1 cellular context compared by ENCODE assay signal in genomic region chr12:34218193-34219045, GRCh38.
TF ChIP-seq lines count a peak whose summit lies in the region.

No MANE protein-coding gene starts in this region.

TF ChIP-seq in HepG2, 621 proteins besides CTCF, POLR2A, EP300 and RAD21 (continued from another document and continues in another):
- peak; percentile 35 for TF ChIP-seq ZNF687 (CRISPR knock-in tag; IDR thresholded peaks at IDR 0.05)
- TF ChIP-seq ZNF234 (CRISPR knock-in tag; conservative IDR thresholded peaks at IDR 0.05), result no peak
- no peak for TF ChIP-seq ZBTB7B (CRISPR knock-in tag; IDR thresholded peaks at IDR 0.05)
- TF ChIP-seq KIAA2018 (CRISPR knock-in tag; IDR thresholded peaks at IDR 0.05; ENCODE audit: borderline replicate concordance), result no peak
- no peak for TF ChIP-seq ZBTB38 (CRISPR knock-in tag; IDR thresholded peaks at IDR 0.05)
- TF ChIP-seq HMGXB4 (CRISPR knock-in tag; IDR thresholded peaks at IDR 0.05; ENCODE audit: borderline replicate concordance in 1 of 2, low read depth in 1 of 2), result 0 out of 4 replicates have a peak, but pooled peaks of 1 of the 2 experiments have one; percentile 18
- no peak for TF ChIP-seq ELF3 (CRISPR knock-in tag; IDR thresholded peaks at IDR 0.05)
- TF ChIP-seq HOXA9 (CRISPR knock-in tag; IDR thresholded peaks at IDR 0.05; ENCODE audit: borderline replicate concordance), result no peak
- no peak for TF ChIP-seq ZNF609 (CRISPR knock-in tag; IDR thresholded peaks at IDR 0.05; ENCODE audit: borderline replicate concordance)
- TF ChIP-seq TAF1 (CRISPR knock-in tag; IDR thresholded peaks at IDR 0.05), result no peak
- no peak for TF ChIP-seq PCBP2 (optimal IDR thresholded peaks at IDR 0.05; ENCODE audit: low read depth, low read length, poor library complexity, severe bottlenecking)
- TF ChIP-seq ZNF724P (CRISPR knock-in tag; IDR thresholded peaks at IDR 0.05; ENCODE audit: borderline replicate concordance), result no peak
- no peak for TF ChIP-seq ZUFSP (CRISPR knock-in tag; IDR thresholded peaks at IDR 0.05; ENCODE audit: borderline replicate concordance)
- TF ChIP-seq CEBPG (CRISPR knock-in tag; IDR thresholded peaks at IDR 0.05), result peak; percentile 6; the same call in 1 of the 2 replicates
- no peak for TF ChIP-seq ZNF512B (CRISPR knock-in tag; IDR thresholded peaks at IDR 0.05; ENCODE audit: borderline replicate concordance)
- no peak for TF ChIP-seq JARID2 (CRISPR knock-in tag; IDR thresholded peaks at IDR 0.05; ENCODE audit: insufficient replicate concordance)
- TF ChIP-seq CBX5 (CRISPR knock-in tag; IDR thresholded peaks at IDR 0.05; ENCODE audit: borderline replicate concordance), result 0 out of 2 replicates have a peak, but pooled peaks have one; percentile 21
- TF ChIP-seq ZNF180 (CRISPR knock-in tag; IDR thresholded peaks at IDR 0.05; ENCODE audit: borderline replicate concordance, low read depth), result no peak
- TF ChIP-seq ZNF281 (CRISPR knock-in tag; IDR thresholded peaks at IDR 0.05; ENCODE audit: borderline replicate concordance), result no peak
- TF ChIP-seq GZF1 (CRISPR knock-in tag; IDR thresholded peaks at IDR 0.05), result no peak
